ENCODE assay signal across 8 cellular contexts in the genomic region with DNA sequence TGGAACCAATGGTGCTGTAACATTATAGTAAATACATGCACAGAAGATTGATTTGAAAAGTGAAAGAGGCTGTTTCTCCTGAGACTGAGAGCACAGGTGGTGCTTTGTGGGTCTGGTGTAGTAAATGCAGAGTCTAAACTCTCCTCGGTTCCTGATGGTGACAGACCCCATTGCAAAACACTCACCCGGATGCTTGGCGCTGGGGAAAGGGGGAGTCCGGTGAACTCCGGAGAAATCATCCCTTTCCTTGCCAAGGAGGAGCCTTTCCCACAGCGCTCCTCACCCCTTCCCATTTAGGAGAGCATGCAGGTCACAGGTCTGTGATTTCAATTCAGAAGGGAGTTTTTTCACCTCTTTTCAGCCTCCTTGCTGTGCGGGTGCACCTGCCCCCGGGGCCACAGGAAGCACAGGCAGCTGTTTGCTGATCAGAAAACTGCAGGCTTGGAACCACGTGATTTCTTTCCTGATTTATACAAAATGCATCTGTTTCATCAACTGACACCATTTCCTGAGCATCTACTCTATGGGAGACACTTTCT.
A peak's percentile ranks its signal among the peaks of the same experiment; 100 is the strongest.
DNase-seq lines count a peak whose midpoint lies in the region; ATAC-seq, FAIRE-seq and TF ChIP-seq lines count a peak whose summit lies in the region.

No MANE protein-coding gene starts in this region.

- H3K27ac ChIP-seq in GM23338 (ENCODE audit: low read depth) (no peak overlapping the region), gastrocnemius medialis (no peak overlapping the region)

- H3K9me3 ChIP-seq in mononuclear cell (ENCODE audit: low read depth, low read length) (no peaks in the 10 kb centered on the region), gastrocnemius medialis (no peaks in the 10 kb centered on the region)

- no peaks in the 10 kb centered on the region for H3K9me3 Mint-ChIP-seq in GM23338

- H3K4me3 ChIP-seq in GM23338 (no peak overlapping the region), mononuclear cell (ENCODE audit: low read length) (peak overlapping the region; percentile 42), gastrocnemius medialis (no peak overlapping the region)

- H2AFZ ChIP-seq in GM23338 = peak overlapping the region; percentile 84

- H3K36me3 Mint-ChIP-seq in GM23338 (ENCODE audit: low read depth) = no peaks in the 10 kb centered on the region

- no peaks in the 10 kb centered on the region for H3K79me2 ChIP-seq in GM23338 (replicated peaks; ENCODE audit: insufficient read depth)

- H3K4me1 ChIP-seq in GM23338 (ENCODE audit: insufficient read depth) = peaks cover 26% of the 10 kb centered on the region
- peaks cover 54% of the 10 kb centered on the region for H3K4me1 ChIP-seq in mononuclear cell (ENCODE audit: insufficient read depth, low read length)
- no peaks in the 10 kb centered on the region for H3K4me1 ChIP-seq in gastrocnemius medialis

- no peak for FAIRE-seq in HTR-8/SVneo (lab: Jason Lieb, UNC)

- H3K27ac Mint-ChIP-seq in GM23338 = no peak overlapping the region

- H3K4me3 Mint-ChIP-seq in GM23338 = 0 out of 3 replicates have a peak overlapping the region, but pooled peaks have one; percentile 12

- no peaks in the 10 kb centered on the region for H4K20me1 ChIP-seq in GM23338 (replicated peaks; ENCODE audit: insufficient read depth)

- H3K27me3 ChIP-seq in GM23338 (ENCODE audit: insufficient read depth) (no peaks in the 10 kb centered on the region), mononuclear cell (ENCODE audit: insufficient read depth, low read length) (no peaks in the 10 kb centered on the region), gastrocnemius medialis (no peaks in the 10 kb centered on the region)

- no peak for TF ChIP-seq POLR2A in gastrocnemius medialis (IDR thresholded peaks at IDR 0.05)

- in situ Hi-C loops in gastrocnemius medialis (cut with MboI; ENCODE audit: low sequenced_read_pairs in 4 of 4) = no loop called here

- intact Hi-C loops in gastrocnemius medialis (cut with DNase I; ENCODE audit: low total_unique reads) = no loop called here

- ATAC-seq in GM18861 (IDR thresholded peaks at IDR 0.05; ENCODE audit: unreplicated experiment) (peak; percentile 28), GM23338 (no peak; the same call in none of the 3 replicates), gastrocnemius medialis (no peak)

- DNase-seq in GM23338 (ENCODE audit: low spot score) = no peak
- DNase-seq in NCI-H345 (lab: John Stamatoyannopoulos, UW) = peak; percentile 37
- DNase-seq in germinal center (ENCODE audit: low spot score) = no peak
- DNase-seq in DMS114 treated with DMSO at 0.1 percent for 48 hours (lab: John Stamatoyannopoulos, UW; ENCODE audit: unreplicated experiment) = no peak
- DNase-seq in HTR-8/SVneo (ENCODE audit: insufficient read length, low spot score) = no peak
- no peak for DNase-seq in gastrocnemius medialis

- H3K9me2 ChIP-seq in GM23338 (ENCODE audit: insufficient read depth) = no peaks in the 10 kb centered on the region

- H3K27me3 Mint-ChIP-seq in GM23338 (ENCODE audit: insufficient read depth, low read depth, poor library complexity) = peaks cover 9% of the 10 kb centered on the region

- H3K36me3 ChIP-seq in GM23338 (ENCODE audit: insufficient read depth) = no peaks in the 10 kb centered on the region
- H3K36me3 ChIP-seq in gastrocnemius medialis = no peaks in the 10 kb centered on the region

- H3K4me1 Mint-ChIP-seq in GM23338 = peaks cover 38% of the 10 kb centered on the region

- no peak for TF ChIP-seq CTCF in GM23338 (conservative IDR thresholded peaks at IDR 0.05; ENCODE audit: low read depth in 2 of 2)
- TF ChIP-seq CTCF in gastrocnemius medialis (IDR thresholded peaks at IDR 0.05 in 4 of 5, conservative IDR thresholded peaks at IDR 0.05 in 1 of 5) = no peak

- H3K4me2 ChIP-seq in GM23338 = peak overlapping the region; percentile 57; the same call in 1 of the 2 replicates

- H3F3A ChIP-seq in GM23338 (replicated peaks; ENCODE audit: low read depth) = no peaks in the 10 kb centered on the region

TF ChIP-seq in GM23338, 12 proteins besides CTCF, POLR2A, EP300 and RAD21 (continues in another document):
- TF ChIP-seq, protein P1, sequence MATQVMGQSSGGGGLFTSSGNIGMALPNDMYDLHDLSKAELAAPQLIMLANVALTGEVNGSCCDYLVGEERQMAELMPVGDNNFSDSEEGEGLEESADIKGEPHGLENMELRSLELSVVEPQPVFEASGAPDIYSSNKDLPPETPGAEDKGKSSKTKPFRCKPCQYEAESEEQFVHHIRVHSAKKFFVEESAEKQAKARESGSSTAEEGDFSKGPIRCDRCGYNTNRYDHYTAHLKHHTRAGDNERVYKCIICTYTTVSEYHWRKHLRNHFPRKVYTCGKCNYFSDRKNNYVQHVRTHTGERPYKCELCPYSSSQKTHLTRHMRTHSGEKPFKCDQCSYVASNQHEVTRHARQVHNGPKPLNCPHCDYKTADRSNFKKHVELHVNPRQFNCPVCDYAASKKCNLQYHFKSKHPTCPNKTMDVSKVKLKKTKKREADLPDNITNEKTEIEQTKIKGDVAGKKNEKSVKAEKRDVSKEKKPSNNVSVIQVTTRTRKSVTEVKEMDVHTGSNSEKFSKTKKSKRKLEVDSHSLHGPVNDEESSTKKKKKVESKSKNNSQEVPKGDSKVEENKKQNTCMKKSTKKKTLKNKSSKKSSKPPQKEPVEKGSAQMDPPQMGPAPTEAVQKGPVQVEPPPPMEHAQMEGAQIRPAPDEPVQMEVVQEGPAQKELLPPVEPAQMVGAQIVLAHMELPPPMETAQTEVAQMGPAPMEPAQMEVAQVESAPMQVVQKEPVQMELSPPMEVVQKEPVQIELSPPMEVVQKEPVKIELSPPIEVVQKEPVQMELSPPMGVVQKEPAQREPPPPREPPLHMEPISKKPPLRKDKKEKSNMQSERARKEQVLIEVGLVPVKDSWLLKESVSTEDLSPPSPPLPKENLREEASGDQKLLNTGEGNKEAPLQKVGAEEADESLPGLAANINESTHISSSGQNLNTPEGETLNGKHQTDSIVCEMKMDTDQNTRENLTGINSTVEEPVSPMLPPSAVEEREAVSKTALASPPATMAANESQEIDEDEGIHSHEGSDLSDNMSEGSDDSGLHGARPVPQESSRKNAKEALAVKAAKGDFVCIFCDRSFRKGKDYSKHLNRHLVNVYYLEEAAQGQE (IDR thresholded peaks at IDR 0.05; ENCODE audit: unreplicated experiment) = no peak
- TF ChIP-seq EZH2phosphoT487 (IDR thresholded peaks at IDR 0.05; ENCODE audit: unreplicated experiment) = no peak
- TF ChIP-seq, protein P2, sequence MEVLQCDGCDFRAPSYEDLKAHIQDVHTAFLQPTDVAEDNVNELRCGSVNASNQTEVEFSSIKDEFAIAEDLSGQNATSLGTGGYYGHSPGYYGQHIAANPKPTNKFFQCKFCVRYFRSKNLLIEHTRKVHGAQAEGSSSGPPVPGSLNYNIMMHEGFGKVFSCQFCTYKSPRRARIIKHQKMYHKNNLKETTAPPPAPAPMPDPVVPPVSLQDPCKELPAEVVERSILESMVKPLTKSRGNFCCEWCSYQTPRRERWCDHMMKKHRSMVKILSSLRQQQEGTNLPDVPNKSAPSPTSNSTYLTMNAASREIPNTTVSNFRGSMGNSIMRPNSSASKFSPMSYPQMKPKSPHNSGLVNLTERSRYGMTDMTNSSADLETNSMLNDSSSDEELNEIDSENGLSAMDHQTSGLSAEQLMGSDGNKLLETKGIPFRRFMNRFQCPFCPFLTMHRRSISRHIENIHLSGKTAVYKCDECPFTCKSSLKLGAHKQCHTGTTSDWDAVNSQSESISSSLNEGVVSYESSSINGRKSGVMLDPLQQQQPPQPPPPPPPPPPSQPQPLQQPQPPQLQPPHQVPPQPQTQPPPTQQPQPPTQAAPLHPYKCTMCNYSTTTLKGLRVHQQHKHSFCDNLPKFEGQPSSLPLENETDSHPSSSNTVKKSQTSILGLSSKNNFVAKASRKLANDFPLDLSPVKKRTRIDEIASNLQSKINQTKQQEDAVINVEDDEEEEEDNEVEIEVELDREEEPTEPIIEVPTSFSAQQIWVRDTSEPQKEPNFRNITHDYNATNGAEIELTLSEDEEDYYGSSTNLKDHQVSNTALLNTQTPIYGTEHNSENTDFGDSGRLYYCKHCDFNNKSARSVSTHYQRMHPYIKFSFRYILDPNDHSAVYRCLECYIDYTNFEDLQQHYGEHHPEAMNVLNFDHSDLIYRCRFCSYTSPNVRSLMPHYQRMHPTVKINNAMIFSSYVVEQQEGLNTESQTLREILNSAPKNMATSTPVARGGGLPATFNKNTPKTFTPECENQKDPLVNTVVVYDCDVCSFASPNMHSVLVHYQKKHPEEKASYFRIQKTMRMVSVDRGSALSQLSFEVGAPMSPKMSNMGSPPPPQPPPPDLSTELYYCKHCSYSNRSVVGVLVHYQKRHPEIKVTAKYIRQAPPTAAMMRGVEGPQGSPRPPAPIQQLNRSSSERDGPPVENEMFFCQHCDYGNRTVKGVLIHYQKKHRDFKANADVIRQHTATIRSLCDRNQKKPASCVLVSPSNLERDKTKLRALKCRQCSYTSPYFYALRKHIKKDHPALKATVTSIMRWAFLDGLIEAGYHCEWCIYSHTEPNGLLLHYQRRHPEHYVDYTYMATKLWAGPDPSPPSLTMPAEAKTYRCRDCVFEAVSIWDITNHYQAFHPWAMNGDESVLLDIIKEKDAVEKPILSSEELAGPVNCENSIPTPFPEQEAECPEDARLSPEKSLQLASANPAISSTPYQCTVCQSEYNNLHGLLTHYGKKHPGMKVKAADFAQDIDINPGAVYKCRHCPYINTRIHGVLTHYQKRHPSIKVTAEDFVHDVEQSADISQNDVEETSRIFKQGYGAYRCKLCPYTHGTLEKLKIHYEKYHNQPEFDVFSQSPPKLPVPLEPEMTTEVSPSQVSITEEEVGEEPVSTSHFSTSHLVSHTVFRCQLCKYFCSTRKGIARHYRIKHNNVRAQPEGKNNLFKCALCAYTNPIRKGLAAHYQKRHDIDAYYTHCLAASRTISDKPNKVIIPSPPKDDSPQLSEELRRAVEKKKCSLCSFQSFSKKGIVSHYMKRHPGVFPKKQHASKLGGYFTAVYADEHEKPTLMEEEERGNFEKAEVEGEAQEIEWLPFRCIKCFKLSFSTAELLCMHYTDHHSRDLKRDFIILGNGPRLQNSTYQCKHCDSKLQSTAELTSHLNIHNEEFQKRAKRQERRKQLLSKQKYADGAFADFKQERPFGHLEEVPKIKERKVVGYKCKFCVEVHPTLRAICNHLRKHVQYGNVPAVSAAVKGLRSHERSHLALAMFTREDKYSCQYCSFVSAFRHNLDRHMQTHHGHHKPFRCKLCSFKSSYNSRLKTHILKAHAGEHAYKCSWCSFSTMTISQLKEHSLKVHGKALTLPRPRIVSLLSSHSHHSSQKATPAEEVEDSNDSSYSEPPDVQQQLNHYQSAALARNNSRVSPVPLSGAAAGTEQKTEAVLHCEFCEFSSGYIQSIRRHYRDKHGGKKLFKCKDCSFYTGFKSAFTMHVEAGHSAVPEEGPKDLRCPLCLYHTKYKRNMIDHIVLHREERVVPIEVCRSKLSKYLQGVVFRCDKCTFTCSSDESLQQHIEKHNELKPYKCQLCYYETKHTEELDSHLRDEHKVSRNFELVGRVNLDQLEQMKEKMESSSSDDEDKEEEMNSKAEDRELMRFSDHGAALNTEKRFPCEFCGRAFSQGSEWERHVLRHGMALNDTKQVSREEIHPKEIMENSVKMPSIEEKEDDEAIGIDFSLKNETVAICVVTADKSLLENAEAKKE (CRISPR knock-in tag; IDR thresholded peaks at IDR 0.05) = no peak
- TF ChIP-seq NANOG (IDR thresholded peaks at IDR 0.05; ENCODE audit: borderline replicate concordance) = no peak
- TF ChIP-seq ZNF331 (CRISPR knock-in tag; IDR thresholded peaks at IDR 0.05; ENCODE audit: low read depth) = no peak
- TF ChIP-seq CREB1 (CRISPR knock-in tag; IDR thresholded peaks at IDR 0.05; ENCODE audit: low read depth) = no peak
